In genomic region chr20:46040902-46041535, GRCh38 we compare ENCODE assay signal across 1 cellular context.
TF ChIP-seq lines count a peak whose summit lies in the region.

No MANE protein-coding gene starts in this region.

TF ChIP-seq in HepG2, 621 proteins besides CTCF, POLR2A, EP300 and RAD21 (continued from another document and continues in another):
- TF ChIP-seq KLF12 (CRISPR knock-in tag; IDR thresholded peaks at IDR 0.05; ENCODE audit: borderline replicate concordance) (peak; percentile 93), GTF3A (CRISPR knock-in tag; conservative IDR thresholded peaks at IDR 0.05) (no peak), ZFP37 (CRISPR knock-in tag; IDR thresholded peaks at IDR 0.05; ENCODE audit: borderline replicate concordance) (peak; percentile 96; the same call in 1 of the 2 replicates), ZNF18 (CRISPR knock-in tag; IDR thresholded peaks at IDR 0.05; ENCODE audit: insufficient replicate concordance) (no peak), ZBTB1 (CRISPR knock-in tag; IDR thresholded peaks at IDR 0.05; ENCODE audit: borderline replicate concordance) (0 out of 2 replicates have a peak, but pooled peaks have one; percentile 62), TRIM24 (CRISPR knock-in tag; IDR thresholded peaks at IDR 0.05) (no peak), SUZ12 (IDR thresholded peaks at IDR 0.05; ENCODE audit: low read depth, low read length) (no peak), ZNF550 (CRISPR knock-in tag; IDR thresholded peaks at IDR 0.05; ENCODE audit: borderline replicate concordance) (no peak), FOXA3 (CRISPR knock-in tag; IDR thresholded peaks at IDR 0.05) (peak; percentile 51; the same call in 1 of the 2 replicates), NPAS2 (CRISPR knock-in tag; IDR thresholded peaks at IDR 0.05; ENCODE audit: borderline replicate concordance) (no peak), RNF2 (conservative IDR thresholded peaks at IDR 0.05; ENCODE audit: low read depth) (no peak), IRX3 (CRISPR knock-in tag; IDR thresholded peaks at IDR 0.05; ENCODE audit: borderline replicate concordance, low read depth) (peak; percentile 95), ZNF674 (CRISPR knock-in tag; IDR thresholded peaks at IDR 0.05; ENCODE audit: low read depth) (no peak), GZF1 (CRISPR knock-in tag; IDR thresholded peaks at IDR 0.05) (peak; percentile 87; the same call in 1 of the 2 replicates), NBN (conservative IDR thresholded peaks at IDR 0.05) (no peak), RFXAP (CRISPR knock-in tag; IDR thresholded peaks at IDR 0.05; ENCODE audit: borderline replicate concordance) (peak; percentile 69; the same call in 1 of the 2 replicates), FOXO1 (CRISPR knock-in tag; IDR thresholded peaks at IDR 0.05) (peak; percentile 76), STAT5B (CRISPR knock-in tag; IDR thresholded peaks at IDR 0.05) (peak; percentile 98), MYC (CRISPR knock-in tag; IDR thresholded peaks at IDR 0.05; ENCODE audit: borderline replicate concordance) (peak; percentile 43; the same call in 1 of the 2 replicates), WIZ (CRISPR knock-in tag; IDR thresholded peaks at IDR 0.05) (peak; percentile 98), ZFP62 (CRISPR knock-in tag; IDR thresholded peaks at IDR 0.05) (no peak), MLX (CRISPR knock-in tag; IDR thresholded peaks at IDR 0.05) (peak; percentile 76; the same call in 1 of the 2 replicates), FOXP1 (IDR thresholded peaks at IDR 0.05) (no peak), FOXP1 (CRISPR knock-in tag; IDR thresholded peaks at IDR 0.05) (peak; percentile 10; the same call in 1 of the 2 replicates), ZNF276 (CRISPR knock-in tag; IDR thresholded peaks at IDR 0.05; ENCODE audit: low read depth) (no peak), ATM (IDR thresholded peaks at IDR 0.05; ENCODE audit: borderline replicate concordance) (no peak), ZFP90 (CRISPR knock-in tag; IDR thresholded peaks at IDR 0.05; ENCODE audit: borderline replicate concordance) (no peak; the same call in 1 of the 2 replicates), RARG (CRISPR knock-in tag; IDR thresholded peaks at IDR 0.05; ENCODE audit: low read depth) (0 out of 2 replicates have a peak, but pooled peaks have one; percentile 60), SOX5 (CRISPR knock-in tag; IDR thresholded peaks at IDR 0.05; ENCODE audit: borderline replicate concordance) (peak; percentile 65; the same call in 1 of the 2 replicates), ZKSCAN1 (IDR thresholded peaks at IDR 0.05; ENCODE audit: low read length) (no peak), CHD2 (IDR thresholded peaks at IDR 0.05; ENCODE audit: low read depth, low read length) (no peak), ZNF660 (CRISPR knock-in tag; IDR thresholded peaks at IDR 0.05; ENCODE audit: borderline replicate concordance, low read depth) (no peak), CBX1 (IDR thresholded peaks at IDR 0.05; ENCODE audit: low read depth) (no peak), SAFB2 (CRISPR knock-in tag; IDR thresholded peaks at IDR 0.05; ENCODE audit: borderline replicate concordance, low read depth) (no peak), TMF1 (CRISPR knock-in tag; IDR thresholded peaks at IDR 0.05; ENCODE audit: low read depth) (peak; percentile 87; the same call in 1 of the 2 replicates), RCOR2 (CRISPR knock-in tag; IDR thresholded peaks at IDR 0.05) (0 out of 2 replicates have a peak, but pooled peaks have one; percentile 40), NFYB (CRISPR knock-in tag; IDR thresholded peaks at IDR 0.05) (peak; percentile 48), ZNF615 (CRISPR knock-in tag; IDR thresholded peaks at IDR 0.05; ENCODE audit: borderline replicate concordance) (peak; percentile 80; the same call in 1 of the 2 replicates), ZNF282 (IDR thresholded peaks at IDR 0.05; ENCODE audit: partially characterized antibody) (no peak), ZFP41 (CRISPR knock-in tag; IDR thresholded peaks at IDR 0.05; ENCODE audit: borderline replicate concordance) (no peak), TAF1 (CRISPR knock-in tag; IDR thresholded peaks at IDR 0.05) (0 out of 2 replicates have a peak, but pooled peaks have one; percentile 42), ZNF253 (CRISPR knock-in tag; IDR thresholded peaks at IDR 0.05; ENCODE audit: borderline replicate concordance) (no peak), ZNF770 (CRISPR knock-in tag; IDR thresholded peaks at IDR 0.05) (peak; percentile 37; the same call in 1 of the 2 replicates), PITX1 (CRISPR knock-in tag; IDR thresholded peaks at IDR 0.05) (peak; percentile 74), ELF1 (CRISPR knock-in tag; IDR thresholded peaks at IDR 0.05) (no peak), ZBTB39 (CRISPR knock-in tag; IDR thresholded peaks at IDR 0.05) (no peak), DNMT1 (CRISPR knock-in tag; IDR thresholded peaks at IDR 0.05) (no peak), ZFYVE20 (CRISPR knock-in tag; IDR thresholded peaks at IDR 0.05; ENCODE audit: borderline replicate concordance, low read depth) (0 out of 2 replicates have a peak, but pooled peaks have one; percentile 55), ZNF256 (CRISPR knock-in tag; conservative IDR thresholded peaks at IDR 0.05) (peak; percentile 98)
- TF ChIP-seq, protein P1, sequence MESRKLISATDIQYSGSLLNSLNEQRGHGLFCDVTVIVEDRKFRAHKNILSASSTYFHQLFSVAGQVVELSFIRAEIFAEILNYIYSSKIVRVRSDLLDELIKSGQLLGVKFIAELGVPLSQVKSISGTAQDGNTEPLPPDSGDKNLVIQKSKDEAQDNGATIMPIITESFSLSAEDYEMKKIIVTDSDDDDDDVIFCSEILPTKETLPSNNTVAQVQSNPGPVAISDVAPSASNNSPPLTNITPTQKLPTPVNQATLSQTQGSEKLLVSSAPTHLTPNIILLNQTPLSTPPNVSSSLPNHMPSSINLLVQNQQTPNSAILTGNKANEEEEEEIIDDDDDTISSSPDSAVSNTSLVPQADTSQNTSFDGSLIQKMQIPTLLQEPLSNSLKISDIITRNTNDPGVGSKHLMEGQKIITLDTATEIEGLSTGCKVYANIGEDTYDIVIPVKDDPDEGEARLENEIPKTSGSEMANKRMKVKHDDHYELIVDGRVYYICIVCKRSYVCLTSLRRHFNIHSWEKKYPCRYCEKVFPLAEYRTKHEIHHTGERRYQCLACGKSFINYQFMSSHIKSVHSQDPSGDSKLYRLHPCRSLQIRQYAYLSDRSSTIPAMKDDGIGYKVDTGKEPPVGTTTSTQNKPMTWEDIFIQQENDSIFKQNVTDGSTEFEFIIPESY (CRISPR knock-in tag; IDR thresholded peaks at IDR 0.05): peak; percentile 41; the same call in 1 of the 2 replicates
- TF ChIP-seq, protein P2, sequence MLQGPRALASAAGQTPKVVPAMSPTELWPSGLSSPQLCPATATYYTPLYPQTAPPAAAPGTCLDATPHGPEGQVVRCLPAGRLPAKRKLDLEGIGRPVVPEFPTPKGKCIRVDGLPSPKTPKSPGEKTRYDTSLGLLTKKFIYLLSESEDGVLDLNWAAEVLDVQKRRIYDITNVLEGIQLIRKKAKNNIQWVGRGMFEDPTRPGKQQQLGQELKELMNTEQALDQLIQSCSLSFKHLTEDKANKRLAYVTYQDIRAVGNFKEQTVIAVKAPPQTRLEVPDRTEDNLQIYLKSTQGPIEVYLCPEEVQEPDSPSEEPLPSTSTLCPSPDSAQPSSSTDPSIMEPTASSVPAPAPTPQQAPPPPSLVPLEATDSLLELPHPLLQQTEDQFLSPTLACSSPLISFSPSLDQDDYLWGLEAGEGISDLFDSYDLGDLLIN (CRISPR knock-in tag; IDR thresholded peaks at IDR 0.05; ENCODE audit: borderline replicate concordance): peak; percentile 91; the same call in 1 of the 2 replicates
- TF ChIP-seq, protein P3, sequence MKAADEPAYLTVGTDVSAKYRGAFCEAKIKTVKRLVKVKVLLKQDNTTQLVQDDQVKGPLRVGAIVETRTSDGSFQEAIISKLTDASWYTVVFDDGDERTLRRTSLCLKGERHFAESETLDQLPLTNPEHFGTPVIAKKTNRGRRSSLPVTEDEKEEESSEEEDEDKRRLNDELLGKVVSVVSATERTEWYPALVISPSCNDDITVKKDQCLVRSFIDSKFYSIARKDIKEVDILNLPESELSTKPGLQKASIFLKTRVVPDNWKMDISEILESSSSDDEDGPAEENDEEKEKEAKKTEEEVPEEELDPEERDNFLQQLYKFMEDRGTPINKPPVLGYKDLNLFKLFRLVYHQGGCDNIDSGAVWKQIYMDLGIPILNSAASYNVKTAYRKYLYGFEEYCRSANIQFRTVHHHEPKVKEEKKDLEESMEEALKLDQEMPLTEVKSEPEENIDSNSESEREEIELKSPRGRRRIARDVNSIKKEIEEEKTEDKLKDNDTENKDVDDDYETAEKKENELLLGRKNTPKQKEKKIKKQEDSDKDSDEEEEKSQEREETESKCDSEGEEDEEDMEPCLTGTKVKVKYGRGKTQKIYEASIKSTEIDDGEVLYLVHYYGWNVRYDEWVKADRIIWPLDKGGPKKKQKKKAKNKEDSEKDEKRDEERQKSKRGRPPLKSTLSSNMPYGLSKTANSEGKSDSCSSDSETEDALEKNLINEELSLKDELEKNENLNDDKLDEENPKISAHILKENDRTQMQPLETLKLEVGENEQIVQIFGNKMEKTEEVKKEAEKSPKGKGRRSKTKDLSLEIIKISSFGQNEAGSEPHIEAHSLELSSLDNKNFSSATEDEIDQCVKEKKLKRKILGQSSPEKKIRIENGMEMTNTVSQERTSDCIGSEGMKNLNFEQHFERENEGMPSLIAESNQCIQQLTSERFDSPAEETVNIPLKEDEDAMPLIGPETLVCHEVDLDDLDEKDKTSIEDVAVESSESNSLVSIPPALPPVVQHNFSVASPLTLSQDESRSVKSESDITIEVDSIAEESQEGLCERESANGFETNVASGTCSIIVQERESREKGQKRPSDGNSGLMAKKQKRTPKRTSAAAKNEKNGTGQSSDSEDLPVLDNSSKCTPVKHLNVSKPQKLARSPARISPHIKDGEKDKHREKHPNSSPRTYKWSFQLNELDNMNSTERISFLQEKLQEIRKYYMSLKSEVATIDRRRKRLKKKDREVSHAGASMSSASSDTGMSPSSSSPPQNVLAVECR (CRISPR knock-in tag; IDR thresholded peaks at IDR 0.05; ENCODE audit: borderline replicate concordance): no peak; the same call in 1 of the 2 replicates
- TF ChIP-seq, protein P4, sequence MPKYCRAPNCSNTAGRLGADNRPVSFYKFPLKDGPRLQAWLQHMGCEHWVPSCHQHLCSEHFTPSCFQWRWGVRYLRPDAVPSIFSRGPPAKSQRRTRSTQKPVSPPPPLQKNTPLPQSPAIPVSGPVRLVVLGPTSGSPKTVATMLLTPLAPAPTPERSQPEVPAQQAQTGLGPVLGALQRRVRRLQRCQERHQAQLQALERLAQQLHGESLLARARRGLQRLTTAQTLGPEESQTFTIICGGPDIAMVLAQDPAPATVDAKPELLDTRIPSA (CRISPR knock-in tag; IDR thresholded peaks at IDR 0.05; ENCODE audit: borderline replicate concordance): no peak
